10 cellular contexts compared by ENCODE assay signal in the genomic region with DNA sequence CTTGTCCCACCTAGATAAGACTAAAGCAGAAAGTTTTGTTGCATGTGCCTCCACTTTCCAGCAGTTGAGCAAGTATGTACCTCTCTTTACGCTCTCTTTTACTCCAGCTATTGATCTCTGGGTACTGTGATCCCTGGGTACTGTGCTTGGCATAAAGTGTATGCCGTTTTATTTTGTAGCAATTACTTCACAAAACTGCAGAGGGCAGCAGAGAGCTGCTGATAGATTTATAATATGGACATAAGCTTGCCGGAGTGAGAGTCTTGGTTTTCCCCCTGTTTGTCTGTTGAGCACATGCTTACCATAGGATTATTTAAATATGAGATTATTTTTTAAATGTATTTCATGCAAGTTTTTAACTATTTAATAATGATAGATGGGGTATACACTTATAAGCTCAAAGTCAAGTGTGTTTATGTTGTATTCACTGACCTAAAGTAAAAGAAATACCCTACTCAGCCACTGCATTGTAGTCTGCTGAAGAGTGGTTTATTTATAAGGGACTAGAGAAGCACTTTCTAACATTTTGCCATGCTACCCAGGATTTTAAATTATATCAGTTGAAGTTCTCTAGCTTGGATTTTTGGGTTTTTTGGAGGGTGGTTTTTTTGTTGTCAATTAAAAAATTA. TPM values are rescaled to one million over a fixed set of nuclear protein-coding genes. Genes with fewer than 3 reads are reported as not detected.
DNase-seq lines count a peak whose midpoint lies in the region; ATAC-seq and TF ChIP-seq lines count a peak whose summit lies in the region.
"Had no signal": no experiment of that assay in that cellular context is flagged by ENCODE, and none has a peak within 500 bp of the region (broad histone marks: within the 10 kb centered on the region; RNA-seq: fewer than 3 reads in every experiment).

No MANE protein-coding gene starts in this region.

- TF ChIP-seq POLR2A in adrenal gland (IDR thresholded peaks at IDR 0.05), result no peak
- no peak for TF ChIP-seq POLR2A in sigmoid colon (IDR thresholded peaks at IDR 0.05)

- peaks cover 23% of the 10 kb centered on the region for H3K4me1 ChIP-seq in SJSA1 (replicated peaks)
- H3K4me1 ChIP-seq in adrenal gland (replicated peaks in 1 of 2), result peaks cover 0 to 16% of the 10 kb centered on the region in 2 donors
- peaks cover 0 to 18% (median 8%) of the 10 kb centered on the region in 4 donors for H3K4me1 ChIP-seq in sigmoid colon

- 8 to 14% (median 10%) methylated on average over 3 of the region's 3 CpGs for WGBS in adrenal gland, 4 donors
- 5 to 15% methylated on average over 3 of the region's 3 CpGs for WGBS in sigmoid colon, 2 donors

- no peak for TF ChIP-seq EP300 in sigmoid colon (IDR thresholded peaks at IDR 0.05)

- TF ChIP-seq CTCF in adrenal gland (IDR thresholded peaks at IDR 0.05) (peak; percentile 67 to 87 (median 84)), sigmoid colon (IDR thresholded peaks at IDR 0.05) (peak; percentile 61 to 78 (median 74))

- H3K4me3 ChIP-seq in SJSA1 (no peak overlapping the region), adrenal gland (no peak overlapping the region), sigmoid colon (no peak overlapping the region)
- H3K4me3 ChIP-seq: BLaER1 treated with 17β-estradiol and CSF1 and Interleukin-3, amounts not matched to agents 10 nM and 100 nM; skin epidermis had no signal

- intact Hi-C loops in adrenal gland (cut with DNase I), result loop anchor here (5.0 to 10.0 kb wide), 3 partner anchors 173 to 365 kb away; no protein-coding TSS in a partner anchor
- intact Hi-C loops in left cardiac atrium (cut with DNase I), result loop anchor here (2.0 to 10.0 kb wide), 4 partner anchors 173 to 369 kb away; no protein-coding TSS in a partner anchor
- intact Hi-C loops in sigmoid colon (cut with DNase I), result loop anchor here (1.0 to 5.0 kb wide), 2 partner anchors 175 to 323 kb away; no protein-coding TSS in a partner anchor

- no peak overlapping the region for H3K27ac ChIP-seq in SJSA1
- no peak overlapping the region for H3K27ac ChIP-seq in adrenal gland
- no peak overlapping the region for H3K27ac ChIP-seq in sigmoid colon
- H3K27ac ChIP-seq: BLaER1 treated with 17β-estradiol and CSF1 and Interleukin-3, amounts not matched to agents 10 nM and 100 nM had no signal

- H3K36me3 ChIP-seq in SJSA1 (peaks cover 50% of the 10 kb centered on the region), adrenal gland (replicated peaks in 1 of 2) (peaks cover 0 to 4% of the 10 kb centered on the region in 2 donors), sigmoid colon (peaks cover 0 to 13% (median 0%) of the 10 kb centered on the region in 4 donors)

- peak in 3 of 4 experiments; percentile 5 to 15 (median 7) for DNase-seq in activated CD4-positive, CD25-positive, alpha-beta regulatory T cell (lab: John Stamatoyannopoulos, UW)
- no peak for DNase-seq in activated CD4-positive, CD25-positive, alpha-beta regulatory T cell treated with anti-CD3 and anti-CD28 coated beads, Interleukin-2, amount 50 U/mL, for 72 hours
- DNase-seq in MV-4-11 (lab: John Stamatoyannopoulos, UW), result peak; percentile 51
- DNase-seq in SJSA1 (ENCODE audit: low read depth in 1 of 2, low spot score in 2 of 2), result peak; percentile 59 to 70
- DNase-seq in adrenal gland, result peak; percentile 41 to 75 (median 56)
- DNase-seq in left cardiac atrium, result no peak
- no peak for DNase-seq in sigmoid colon

- H3K9me3 ChIP-seq in SJSA1 (replicated peaks), result no peaks in the 10 kb centered on the region
- no peaks in the 10 kb centered on the region for H3K9me3 ChIP-seq in adrenal gland (replicated peaks in 1 of 3)
- no peaks in the 10 kb centered on the region for H3K9me3 ChIP-seq in sigmoid colon
- H3K9me3 ChIP-seq: BLaER1 treated with 17β-estradiol and CSF1 and Interleukin-3, amounts not matched to agents 10 nM and 100 nM had no signal

- H3K27me3 ChIP-seq in SJSA1 (replicated peaks) (no peaks in the 10 kb centered on the region), adrenal gland (no peaks in the 10 kb centered on the region), sigmoid colon (no peaks in the 10 kb centered on the region)
- H3K27me3 ChIP-seq: BLaER1 treated with 17β-estradiol and CSF1 and Interleukin-3, amounts not matched to agents 10 nM and 100 nM had no signal

- ATAC-seq in HG02588 (IDR thresholded peaks at IDR 0.05; ENCODE audit: unreplicated experiment) (peak; percentile 85), left cardiac atrium (peak; percentile 83 to 93)

RNA-seq across cellular contexts. Expression of gene TTC1, which starts 13.0 kb away (rescaled TPM):
- 97.9 and 101 TPM in 2 replicates for total RNA-seq in SJSA1 (2014; rRNA removed; shearing (Covaris generic))
- total RNA-seq in adrenal gland (10 to 100 TPM; 34.4 to 59.6 (median 47.5) TPM), left cardiac atrium (10 to 100 TPM; 54.7 to 74.5 TPM), sigmoid colon (10 to 100 TPM; 38.3 to 65.0 (median 50.9) TPM)
- polyA plus RNA-seq in adrenal gland (100 to 1,000 TPM in 1 of 3 donors, 10 to 100 TPM in 2; 32.7 to 131 (median 34.5) TPM), sigmoid colon (10 to 100 TPM; 52.2 to 60.8 (median 55.3) TPM)

Comparison
In these comparisons a context has a peak if more than half of its experiments do, and no peak if none do; other contexts are left out.
1. DNase-seq: peak in activated CD4-positive, CD25-positive, alpha-beta regulatory T cell (3 of 4), MV-4-11 (single experiment), SJSA1 (2 of 2) and adrenal gland (7 of 7); none in activated CD4-positive, CD25-positive, alpha-beta regulatory T cell treated with anti-CD3 and anti-CD28 coated beads, Interleukin-2, amount 50 U/mL, for 72 hours (single experiment), left cardiac atrium (single experiment) and sigmoid colon (single experiment).